Comparison of ENCODE assay signal across 19 cellular contexts in genomic region chr9:69834056-69834455, GRCh38. TPM values are rescaled to one million over a fixed set of nuclear protein-coding genes. Genes with fewer than 3 reads are reported as not detected.
A peak's percentile ranks its signal among the peaks of the same experiment; 100 is the strongest.
DNase-seq lines count a peak whose midpoint lies in the region; ATAC-seq, FAIRE-seq and TF ChIP-seq lines count a peak whose summit lies in the region.
"Had no signal": no experiment of that assay in that cellular context is flagged by ENCODE, and none has a peak within 500 bp of the region (broad histone marks: within the 10 kb centered on the region; RNA-seq: fewer than 3 reads in every experiment).

No MANE protein-coding gene starts in this region.

- H3K4me2 ChIP-seq in GM23338 (no peak overlapping the region), H1 (ENCODE audit: insufficient read depth in 1 of 2, low read depth in 2 of 2, low read length in 2 of 2) (no peak overlapping the region)
- H3K4me2 ChIP-seq: BLaER1 had no signal

- H3K27me3 ChIP-seq in GM23338 (ENCODE audit: insufficient read depth), result no peaks in the 10 kb centered on the region
- no peaks in the 10 kb centered on the region for H3K27me3 ChIP-seq in H1 (replicated peaks in 1 of 4; ENCODE audit: control insufficient read depth in 3 of 4, extremely low read depth in 1 of 4, insufficient read depth in 3 of 4, low read length in 3 of 4)
- H3K27me3 ChIP-seq in psoas muscle (ENCODE audit: insufficient read depth in 3 of 3, low read length in 2 of 3), result peaks cover 0 to 2% (median 0%) of the 10 kb centered on the region in 3 donors
- H3K27me3 ChIP-seq: BLaER1 had no signal

- no peak overlapping the region for H4K8ac ChIP-seq in H1 (ENCODE audit: extremely low read depth, insufficient read depth, low read length)

- CTCF ChIA-PET in H1 (lab: Charles Lee; ENCODE audit: partially characterized antibody), result interaction anchor here (1.0 to 4.0 kb wide), 5 partner anchors 8 to 160 kb away, joined by 3 to 16 read pairs (median 5); no protein-coding TSS in a partner anchor

- no peak overlapping the region; the same call in 1 of the 2 replicates for H2BK20ac ChIP-seq in H1 (ENCODE audit: low read length)

- H3K18ac ChIP-seq in H1 (ENCODE audit: extremely low read depth, low read length), result no peak overlapping the region

- intact Hi-C loops in psoas muscle (cut with DNase I), result no loop called here

- H2AFZ ChIP-seq in GM23338, result no peak overlapping the region
- H2AFZ ChIP-seq in H1 (ENCODE audit: low read length), result no peak overlapping the region

- H4K91ac ChIP-seq in H1 (replicated peaks; ENCODE audit: insufficient read length, low read length), result no peak overlapping the region

- no peak overlapping the region for H2BK12ac ChIP-seq in H1 (ENCODE audit: low read depth, low read length)

- no peaks in the 10 kb centered on the region for H3K36me3 Mint-ChIP-seq in activated T-cell treated with anti-CD3 and anti-CD28 coated beads, Interleukin-2, amount 50 U/mL, for 24 hours (ENCODE audit: low read depth)
- peaks cover 8% of the 10 kb centered on the region; the same call in 2 of the 3 replicates for H3K36me3 Mint-ChIP-seq in GM23338 (ENCODE audit: low read depth)
- H3K36me3 Mint-ChIP-seq in T-helper 2 cell treated with Interferon-gamma antibody and Interleukin-4, amounts not matched to agents 5 μg/mL and 100 μg/mL, for 36 hours (ENCODE audit: low read depth), result peaks cover 25% of the 10 kb centered on the region

- TF ChIP-seq POLR2A in H1 (IDR thresholded peaks at IDR 0.05; ENCODE audit: control extremely low read depth in 1 of 2, low read depth in 2 of 2, low read length in 2 of 2), result no peak

- 84% methylated on average over 3 of the region's 3 CpGs; no CpG with 5 or more reads in 1 of the 2 experiments for WGBS in H1 (ENCODE audit: extremely low coverage in 1 of 2, insufficient coverage in 1 of 2, insufficient read length in 1 of 2, insufficient replicate concordance in 2 of 2, low coverage in 1 of 2, low lambda C conversion rate in 2 of 2, missing lambda C conversion rate in 1 of 2), 2 experiments
- WGBS in psoas muscle, 3 donors, result 66 to 73% (median 68%) methylated on average over 3 of the region's 3 CpGs

- no peak overlapping the region for H2AK5ac ChIP-seq in H1 (ENCODE audit: low read depth, low read length)

- H3K27ac ChIP-seq in GM23338 (ENCODE audit: low read depth), result no peak overlapping the region
- H3K27ac ChIP-seq in H1 (ENCODE audit: low read depth, low read length), result no peak overlapping the region
- no peak overlapping the region for H3K27ac ChIP-seq in psoas muscle
- H3K27ac ChIP-seq: BLaER1 had no signal

- H3K9me3 ChIP-seq in H1 (ENCODE audit: insufficient read depth in 2 of 2, low read depth in 1 of 2, low read length in 1 of 2) (no peaks in the 10 kb centered on the region), psoas muscle (no peaks in the 10 kb centered on the region)
- H3K9me3 ChIP-seq: BLaER1 had no signal

- H2BK120ac ChIP-seq in H1 (replicated peaks; ENCODE audit: low read depth, low read length), result no peak overlapping the region

- H3K79me1 ChIP-seq in H1 (ENCODE audit: low read depth, low read length), result no peaks in the 10 kb centered on the region

- ATAC-seq in GM23338 (no peak), HG03139 (IDR thresholded peaks at IDR 0.05; ENCODE audit: unreplicated experiment) (no peak), psoas muscle (no peak)
- ATAC-seq: GM12878 had no signal

- H2BK15ac ChIP-seq in H1 (ENCODE audit: low read length), result no peak overlapping the region

- H3K23ac ChIP-seq in H1 (ENCODE audit: insufficient read length), result no peak overlapping the region

- no peaks in the 10 kb centered on the region for H3K27me3 Mint-ChIP-seq in activated T-cell treated with anti-CD3 and anti-CD28 coated beads, Interleukin-2, amount 50 U/mL, for 24 hours
- no peaks in the 10 kb centered on the region for H3K27me3 Mint-ChIP-seq in GM23338 (ENCODE audit: insufficient read depth, low read depth, poor library complexity)
- H3K27me3 Mint-ChIP-seq in T-helper 2 cell treated with Interferon-gamma antibody and Interleukin-4, amounts not matched to agents 5 μg/mL and 100 μg/mL, for 36 hours (ENCODE audit: low read depth), result no peaks in the 10 kb centered on the region

- no peaks in the 10 kb centered on the region for H3F3A ChIP-seq in GM23338 (replicated peaks; ENCODE audit: low read depth)

- H3K4me3 ChIP-seq in GM23338 (no peak overlapping the region), H1 (ENCODE audit: extremely low read depth in 1 of 4, insufficient read depth in 2 of 4, low read depth in 3 of 4, low read length in 4 of 4) (no peak overlapping the region), psoas muscle (no peak overlapping the region)
- H3K4me3 ChIP-seq: BLaER1, GM12878 had no signal

- no peak overlapping the region for H3K14ac ChIP-seq in H1 (ENCODE audit: insufficient read length)

- H3K9me2 ChIP-seq in GM23338 (ENCODE audit: insufficient read depth), result peaks cover 6% of the 10 kb centered on the region; the same call in 1 of the 2 replicates

- no peak overlapping the region for H3K4ac ChIP-seq in H1 (replicated peaks; ENCODE audit: insufficient read length, low read depth, low read length)

- H3K79me2 ChIP-seq in GM23338 (replicated peaks; ENCODE audit: insufficient read depth), result peaks cover 8% of the 10 kb centered on the region
- no peaks in the 10 kb centered on the region for H3K79me2 ChIP-seq in H1 (ENCODE audit: control insufficient read depth in 1 of 2, insufficient read depth in 2 of 2, low read length in 2 of 2)

- no peak overlapping the region for H2BK5ac ChIP-seq in H1 (ENCODE audit: low read depth, low read length)

- TF ChIP-seq CTCF in GM23338 (conservative IDR thresholded peaks at IDR 0.05; ENCODE audit: low read depth in 2 of 2) (peak; percentile 21 to 48; a peak in 2 of 4 replicates), H1 (IDR thresholded peaks at IDR 0.05; ENCODE audit: control extremely low read depth in 1 of 3, insufficient read depth in 1 of 3, low read depth in 1 of 3, low read length in 3 of 3) (no peak), psoas muscle (IDR thresholded peaks at IDR 0.05) (no peak)

- no peaks in the 10 kb centered on the region for H3K23me2 ChIP-seq in H1 (ENCODE audit: low read depth, low read length)

- POLR2A ChIA-PET in H1 (lab: Charles Lee; ENCODE audit: partially characterized antibody), result no interaction called here

- DNase-seq in activated T-cell treated with anti-CD3 and anti-CD28 coated beads, Interleukin-2, amount 50 U/mL, for 24 hours, result no peak
- DNase-seq in activated T-cell treated with anti-CD3 and anti-CD28 coated beads for 4 hours (no peak), GM23338 (ENCODE audit: low spot score) (no peak), H1 (ENCODE audit: low read depth in 1 of 2, low spot score in 2 of 2) (no peak), NCI-H146 treated with DMSO at 0.1 percent for 48 hours (lab: John Stamatoyannopoulos, UW; ENCODE audit: unreplicated experiment) (no peak), psoas muscle (no peak)
- DNase-seq in T-helper 2 cell treated with Interferon-gamma antibody and Interleukin-4, amounts not matched to agents 5 μg/mL and 100 μg/mL, for 36 hours (ENCODE audit: low spot score), result no peak
- DNase-seq: COR-L47, HFFc6, KG1, NCI-H1092 treated with DMSO at 0.1 percent for 48 hours, NCI-H1694 treated with DMSO at 0.1 percent for 48 hours, NCI-H2171, SHP77 treated with DMSO at 0.1 percent for 48 hours had no signal

- peak overlapping the region; percentile 61 for H3K27ac Mint-ChIP-seq in activated T-cell treated with anti-CD3 and anti-CD28 coated beads, Interleukin-2, amount 50 U/mL, for 24 hours
- H3K27ac Mint-ChIP-seq in GM23338, result no peak overlapping the region; the same call in 1 of the 2 replicates
- peak overlapping the region; percentile 89 for H3K27ac Mint-ChIP-seq in T-helper 2 cell treated with Interferon-gamma antibody and Interleukin-4, amounts not matched to agents 5 μg/mL and 100 μg/mL, for 36 hours
- H3K27ac Mint-ChIP-seq: HFFc6 had no signal

- no peak overlapping the region for H3K9ac ChIP-seq in H1 (replicated peaks in 1 of 4; ENCODE audit: extremely low read depth in 1 of 4, low read depth in 3 of 4, low read length in 3 of 4)
- H3K9ac ChIP-seq: BLaER1 had no signal

- H3K9me3 Mint-ChIP-seq in activated T-cell treated with anti-CD3 and anti-CD28 coated beads, Interleukin-2, amount 50 U/mL, for 24 hours, result no peaks in the 10 kb centered on the region
- H3K9me3 Mint-ChIP-seq in GM23338, result no peaks in the 10 kb centered on the region
- H3K9me3 Mint-ChIP-seq in T-helper 2 cell treated with Interferon-gamma antibody and Interleukin-4, amounts not matched to agents 5 μg/mL and 100 μg/mL, for 36 hours, result peaks cover 23% of the 10 kb centered on the region
- H3K9me3 Mint-ChIP-seq: HFFc6 had no signal

- peaks cover 47% of the 10 kb centered on the region for H3K4me1 Mint-ChIP-seq in activated T-cell treated with anti-CD3 and anti-CD28 coated beads, Interleukin-2, amount 50 U/mL, for 24 hours (ENCODE audit: low read depth)
- H3K4me1 Mint-ChIP-seq in GM23338, result peaks cover 10% of the 10 kb centered on the region
- H3K4me1 Mint-ChIP-seq in T-helper 2 cell treated with Interferon-gamma antibody and Interleukin-4, amounts not matched to agents 5 μg/mL and 100 μg/mL, for 36 hours (ENCODE audit: low read depth), result peaks cover 60% of the 10 kb centered on the region

- no peak overlapping the region for H4K5ac ChIP-seq in H1 (ENCODE audit: insufficient read length, low read depth, low read length)

- H3K56ac ChIP-seq in H1 (replicated peaks; ENCODE audit: insufficient read length, low read depth, low read length), result no peak overlapping the region

- TF ChIP-seq EP300 in H1 (IDR thresholded peaks at IDR 0.05; ENCODE audit: borderline replicate concordance in 1 of 2, low read depth in 2 of 2, low read length in 2 of 2), result no peak

- H3K36me3 ChIP-seq in GM23338 (ENCODE audit: insufficient read depth) (no peaks in the 10 kb centered on the region), H1 (ENCODE audit: control insufficient read depth in 2 of 4, insufficient read depth in 4 of 4, low read length in 3 of 4) (no peaks in the 10 kb centered on the region), psoas muscle (ENCODE audit: insufficient read depth in 1 of 2, low read depth in 1 of 2) (no peaks in the 10 kb centered on the region)
- H3K36me3 ChIP-seq: BLaER1 had no signal

- peak; percentile 28 to 47; a peak in 3 of 4 replicates for TF ChIP-seq RAD21 in H1 (IDR thresholded peaks at IDR 0.05 in 1 of 2, conservative IDR thresholded peaks at IDR 0.05 in 1 of 2; ENCODE audit: low read depth in 2 of 2, low read length in 2 of 2)

- no peak for FAIRE-seq in H1 (lab: Jason Lieb, UNC)
- FAIRE-seq: GM12878 had no signal

- H4K20me1 ChIP-seq in GM23338 (replicated peaks; ENCODE audit: insufficient read depth) (no peaks in the 10 kb centered on the region), H1 (replicated peaks in 1 of 2; ENCODE audit: control insufficient read depth in 1 of 2, insufficient read depth in 2 of 2, low read length in 2 of 2) (no peaks in the 10 kb centered on the region)
- H4K20me1 ChIP-seq: BLaER1 had no signal

- H3K4me1 ChIP-seq in GM23338 (ENCODE audit: insufficient read depth), result no peaks in the 10 kb centered on the region
- H3K4me1 ChIP-seq in H1 (replicated peaks in 1 of 4; ENCODE audit: control insufficient read depth in 3 of 4, insufficient read depth in 4 of 4, low read length in 3 of 4), result peaks cover 0 to 5% (median 3%) of the 10 kb centered on the region in 4 experiments; a peak in 4 of 7 replicates
- no peaks in the 10 kb centered on the region for H3K4me1 ChIP-seq in psoas muscle
- H3K4me1 ChIP-seq: BLaER1 had no signal

- H3K4me3 Mint-ChIP-seq in activated T-cell treated with anti-CD3 and anti-CD28 coated beads, Interleukin-2, amount 50 U/mL, for 24 hours, result no peak overlapping the region
- H3K4me3 Mint-ChIP-seq in GM23338, result no peak overlapping the region
- peak overlapping the region; percentile 71 for H3K4me3 Mint-ChIP-seq in T-helper 2 cell treated with Interferon-gamma antibody and Interleukin-4, amounts not matched to agents 5 μg/mL and 100 μg/mL, for 36 hours
- H3K4me3 Mint-ChIP-seq: HFFc6 had no signal

RNA-seq across cellular contexts. Expression of gene CFAP95, which starts 13.4 kb away (rescaled TPM):
- total RNA-seq in GM23338 (2014; rRNA removed; shearing (Covaris generic)), result 48.6 and 69.1 TPM in 2 replicates
- 82.5 and 88.6 TPM in 2 replicates for polyA plus RNA-seq in GM23338 (2016; fragmentation: Nextera tagmentation; extraction: Ambion mirVana)
- total RNA-seq in H1 (2021; fragmentation: NEBNext Ultra II Directional; extraction: Animal tissue kit (Norgen Biotek cat#: 25700)), result 15.8 and 17.3 TPM in 2 replicates
- 15.9 and 38.5 TPM in 2 replicates for polyA plus RNA-seq in H1 (2011; rRNA removed)
- 32.8 TPM for polyA plus RNA-seq in H1 (2011; cell fraction: cytosol; rRNA removed)
- 9.7 TPM for polyA plus RNA-seq in H1 (2011; cell fraction: nucleus; rRNA removed)
- 29.9 to 47.8 TPM (median 41.5 TPM) in 4 replicates for polyA plus RNA-seq in H1 (2012, experiment 1 of 2)
- polyA plus RNA-seq in H1 (2012, experiment 2 of 2), result 61.4 TPM
- 18.4 TPM for polyA plus RNA-seq in H1 (2013, experiment 1 of 2)
- polyA plus RNA-seq in H1 (2013, experiment 2 of 2), result 16.0 TPM
- 14.2 and 24.5 TPM in 2 replicates for polyA minus RNA-seq in H1 (2011; rRNA and poly(A)+ RNA removed)
- polyA minus RNA-seq in H1 (2011; cell fraction: cytosol; rRNA and poly(A)+ RNA removed), result 12.2 TPM
- 14.8 TPM for polyA minus RNA-seq in H1 (2011; cell fraction: nucleus; rRNA and poly(A)+ RNA removed)
- 1 to 10 TPM in 1 of 4 donors, not detected in 3; 1.8 TPM for total RNA-seq in psoas muscle
- under 1 TPM in 1 of 3 donors, not detected in 2; 0.53 TPM for polyA plus RNA-seq in psoas muscle
- total RNA-seq: GM12878, MCF 10A, NCI-H460 had no signal
- polyA plus RNA-seq: GM12878 had no signal

Comparison
In these comparisons a context has a peak if more than half of its experiments do, and no peak if none do; other contexts are left out.
1. CTCF ChIP-seq: peak in GM23338 (2 of 2); none in H1 (0 of 3) and psoas muscle (single experiment).